ENCODE assay signal across 10 cellular contexts in genomic region chr10:28839600-28840007, GRCh38.
DNase-seq lines count a peak whose midpoint lies in the region; ATAC-seq and TF ChIP-seq lines count a peak whose summit lies in the region.
"Had no signal": no experiment of that assay in that cellular context is flagged by ENCODE, and none has a peak within 500 bp of the region (broad histone marks: within the 10 kb centered on the region; RNA-seq: fewer than 3 reads in every experiment).

No MANE protein-coding gene starts in this region.

- DNase-seq in LNCaP clone FGC (ENCODE audit: low read depth) = peak; percentile 77
- peak in 1 of 2 donors; percentile 59 for DNase-seq in heart right ventricle
- DNase-seq in psoas muscle = no peak
- no peak for DNase-seq in mesenteric fat pad (ENCODE audit: low spot score)
- DNase-seq in midbrain (lab: John Stamatoyannopoulos, UW) = no peak
- DNase-seq in SKM-1 treated with dmso at 0.1 percent for 144 hours (lab: John Stamatoyannopoulos, UW; ENCODE audit: unreplicated experiment) = no peak
- DNase-seq in NCI-H1694 treated with DMSO at 0.1 percent for 48 hours (lab: John Stamatoyannopoulos, UW) = no peak
- DNase-seq: activated naive CD4-positive, alpha-beta T cell treated with anti-CD3 and anti-CD28 coated beads, Interleukin-2, amount 50 U/mL, for 16 hours; esophagus squamous epithelium had no signal

- peaks cover 0 to 46% (median 18%) of the 10 kb centered on the region in 9 donors for H3K4me1 ChIP-seq in heart right ventricle
- H3K4me1 ChIP-seq in psoas muscle = peaks cover 19% of the 10 kb centered on the region
- H3K4me1 ChIP-seq: esophagus squamous epithelium had no signal

- H3K27ac ChIP-seq in heart right ventricle (peak overlapping the region; percentile 39 to 78 (median 56)), psoas muscle (peak overlapping the region; percentile 54)
- H3K27ac ChIP-seq: esophagus squamous epithelium had no signal

- H3K4me3 ChIP-seq in LNCaP clone FGC (ENCODE audit: low read depth, low read length) = no peak overlapping the region
- H3K4me3 ChIP-seq in heart right ventricle = no peak overlapping the region
- peak overlapping the region; percentile 33 for H3K4me3 ChIP-seq in psoas muscle
- H3K4me3 ChIP-seq: esophagus squamous epithelium had no signal

- H3K27me3 ChIP-seq in heart right ventricle (no peaks in the 10 kb centered on the region), psoas muscle (ENCODE audit: insufficient read depth in 3 of 3, low read length in 2 of 3) (no peaks in the 10 kb centered on the region)

- intact Hi-C loops in heart right ventricle (cut with DNase I) = loop anchor here in 2 of 10 donors (2.0 to 10.0 kb wide), 3 partner anchors 33 to 162 kb away; partner anchors contain the start of gene BAMBI (in 1 of the 2)
- intact Hi-C loops in psoas muscle (cut with DNase I) = no loop called here

- H3K36me3 ChIP-seq in heart right ventricle (no peaks in the 10 kb centered on the region), psoas muscle (ENCODE audit: insufficient read depth in 1 of 2, low read depth in 1 of 2) (no peaks in the 10 kb centered on the region)
- H3K36me3 ChIP-seq: esophagus squamous epithelium had no signal

- ATAC-seq in SK-N-SH treated with all-trans-retinoic acid at 6 μM for 48 hours = no peak
- ATAC-seq in heart right ventricle = peak; percentile 48 to 96 (median 92)
- peak; percentile 55 to 84 (median 71) for ATAC-seq in psoas muscle

- WGBS in heart right ventricle, 2 donors = 3 to 5% methylated on average over 6 of the region's 6 CpGs
- WGBS in psoas muscle, 3 donors = 5 to 18% (median 9%) methylated on average over 6 of the region's 6 CpGs

- TF ChIP-seq CTCF in LNCaP clone FGC (IDR thresholded peaks at IDR 0.05; ENCODE audit: control insufficient read depth, extremely low read depth, insufficient read depth) (no peak), heart right ventricle (IDR thresholded peaks at IDR 0.05) (no peak), psoas muscle (IDR thresholded peaks at IDR 0.05) (no peak)

- H3K9me3 ChIP-seq in heart right ventricle (peaks cover 0 to 9% (median 4%) of the 10 kb centered on the region in 11 donors), psoas muscle (peaks cover 6% of the 10 kb centered on the region)

TF ChIP-seq in SK-N-SH treated with all-trans-retinoic acid at 6 μM for 48 hours, 23 proteins besides CTCF, POLR2A, EP300 and RAD21:
- TF ChIP-seq GLIS3 (CRISPR knock-in tag; IDR thresholded peaks at IDR 0.05) = 0 out of 2 replicates have a peak, but pooled peaks have one; percentile 35
- TF ChIP-seq ZFP30 (CRISPR knock-in tag; IDR thresholded peaks at IDR 0.05) = no peak
- peak; percentile 80 for TF ChIP-seq ISL1 (CRISPR knock-in tag; IDR thresholded peaks at IDR 0.05)
- no peak for TF ChIP-seq CSRNP3 (CRISPR knock-in tag; IDR thresholded peaks at IDR 0.05)
- TF ChIP-seq TSHZ2 (CRISPR knock-in tag; IDR thresholded peaks at IDR 0.05) = peak; percentile 71; the same call in 1 of the 2 replicates
TF ChIP-seq in SK-N-SH treated with all-trans-retinoic acid at 6 μM for 48 hours: peak in this region for 3.
